1 cellular context compared by ENCODE assay signal in genomic region chr10:75191821-75192568, GRCh38.
TF ChIP-seq lines count a peak whose summit lies in the region.

No MANE protein-coding gene starts in this region.

TF ChIP-seq in GM23338, 12 proteins besides CTCF, POLR2A, EP300 and RAD21 (continued from another document):
- TF ChIP-seq REST (IDR thresholded peaks at IDR 0.05; ENCODE audit: unreplicated experiment) (no peak), CREB1 (CRISPR knock-in tag; IDR thresholded peaks at IDR 0.05; ENCODE audit: low read depth) (no peak), JUNB (IDR thresholded peaks at IDR 0.05; ENCODE audit: unreplicated experiment) (no peak), ETS1 (IDR thresholded peaks at IDR 0.05) (no peak), STAT1 (IDR thresholded peaks at IDR 0.05; ENCODE audit: unreplicated experiment) (no peak), ZNF331 (CRISPR knock-in tag; IDR thresholded peaks at IDR 0.05; ENCODE audit: low read depth) (no peak), ZNF114 (CRISPR knock-in tag; IDR thresholded peaks at IDR 0.05) (no peak), POLR2AphosphoS5 (IDR thresholded peaks at IDR 0.05; ENCODE audit: low read depth) (no peak), EZH2phosphoT487 (IDR thresholded peaks at IDR 0.05; ENCODE audit: unreplicated experiment) (no peak), EZH2 (IDR thresholded peaks at IDR 0.05; ENCODE audit: low read depth, unreplicated experiment) (no peak)
